In the genomic region with DNA sequence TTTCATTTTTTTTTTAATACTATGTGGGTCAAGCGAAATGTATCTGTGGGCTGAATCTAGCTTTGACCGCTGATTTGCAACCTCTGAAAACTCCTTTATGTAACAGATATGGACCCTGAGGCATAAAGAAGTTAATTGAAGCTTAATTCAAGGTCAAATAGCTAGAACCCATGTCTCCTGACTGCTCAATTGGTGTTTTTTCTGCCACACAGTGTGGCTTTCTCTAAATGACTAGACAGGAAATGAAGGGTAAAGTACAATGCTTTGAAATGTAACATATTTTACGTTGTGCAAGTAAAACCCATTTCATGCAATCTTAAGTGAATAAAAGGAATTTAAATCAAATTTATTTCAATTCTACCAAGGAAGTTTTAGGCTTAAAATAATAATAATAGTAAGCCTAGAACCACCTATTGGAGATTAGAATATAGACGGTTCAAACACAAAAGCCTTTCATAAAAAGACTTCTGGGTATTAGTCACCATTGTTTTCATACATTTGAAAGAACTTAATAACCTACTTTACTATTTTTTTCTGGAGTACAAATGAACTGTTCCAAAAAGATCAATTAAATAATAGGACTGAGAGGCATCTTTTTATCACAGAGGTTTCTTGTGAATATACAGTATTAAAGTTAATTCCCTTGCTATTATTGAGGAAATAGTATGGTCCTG, we compare ENCODE assay signal across 21 cellular contexts.
DNase-seq lines count a peak whose midpoint lies in the region; ATAC-seq lines count a peak whose summit lies in the region.
"Had no signal": no experiment of that assay in that cellular context is flagged by ENCODE, and none has a peak within 500 bp of the region (broad histone marks: within the 10 kb centered on the region; RNA-seq: fewer than 3 reads in every experiment).

No MANE protein-coding gene starts in this region.

- CTCF ChIA-PET in activated CD4-positive, alpha-beta memory T cell treated with anti-CD3 and anti-CD28 coated beads for 36 hours (lab: Charles Lee): no interaction called here

- POLR2A ChIA-PET in activated CD4-positive, alpha-beta memory T cell treated with anti-CD3 and anti-CD28 coated beads for 36 hours (lab: Charles Lee): no interaction called here

- H3K4me1 Mint-ChIP-seq in activated CD4-positive, alpha-beta memory T cell treated with anti-CD3 and anti-CD28 coated beads for 36 hours (ENCODE audit: low read depth): no peaks in the 10 kb centered on the region
- H3K4me1 Mint-ChIP-seq: activated CD4-positive, alpha-beta T cell treated with anti-CD3 and anti-CD28 coated beads, Interleukin-2, amount 10 ng/mL, durations not matched to agents 24 days and 14 days; nephron progenitor cell had no signal

- no peak overlapping the region for H3K4me3 Mint-ChIP-seq in activated CD4-positive, alpha-beta memory T cell treated with anti-CD3 and anti-CD28 coated beads for 36 hours
- H3K4me3 Mint-ChIP-seq: activated CD4-positive, alpha-beta T cell treated with anti-CD3 and anti-CD28 coated beads, Interleukin-2, amount 10 ng/mL, durations not matched to agents 24 days and 14 days; CD4-positive, alpha-beta T cell; nephron progenitor cell had no signal

- H3K27ac Mint-ChIP-seq in activated CD4-positive, alpha-beta memory T cell treated with anti-CD3 and anti-CD28 coated beads for 36 hours: no peak overlapping the region
- H3K27ac Mint-ChIP-seq: activated CD4-positive, alpha-beta T cell treated with anti-CD3 and anti-CD28 coated beads, Interleukin-2, amount 10 ng/mL, durations not matched to agents 24 days and 14 days; CD4-positive, alpha-beta T cell; nephron progenitor cell had no signal

- no peaks in the 10 kb centered on the region for H3K27me3 Mint-ChIP-seq in activated CD4-positive, alpha-beta memory T cell treated with anti-CD3 and anti-CD28 coated beads for 36 hours
- H3K27me3 Mint-ChIP-seq: activated CD4-positive, alpha-beta T cell treated with anti-CD3 and anti-CD28 coated beads, Interleukin-2, amount 10 ng/mL, durations not matched to agents 24 days and 14 days; CD4-positive, alpha-beta T cell had no signal

- intact Hi-C loops in activated CD4-positive, alpha-beta memory T cell treated with anti-CD3 and anti-CD28 coated beads for 36 hours (cut with micrococcal nuclease): no loop called here
- intact Hi-C loops in cardiac septum (cut with DNase I): no loop called here

- H3K9me3 Mint-ChIP-seq in activated CD4-positive, alpha-beta memory T cell treated with anti-CD3 and anti-CD28 coated beads for 36 hours: peaks cover 5% of the 10 kb centered on the region
- H3K9me3 Mint-ChIP-seq: activated CD4-positive, alpha-beta T cell treated with anti-CD3 and anti-CD28 coated beads, Interleukin-2, amount 10 ng/mL, durations not matched to agents 24 days and 14 days; nephron progenitor cell had no signal

- ATAC-seq in GM18520 (IDR thresholded peaks at IDR 0.05; ENCODE audit: unreplicated experiment): peak; percentile 83
- ATAC-seq in GM19468 (IDR thresholded peaks at IDR 0.05; ENCODE audit: extremely low read depth, unreplicated experiment): peak; percentile 39
- ATAC-seq in HG02981 (IDR thresholded peaks at IDR 0.05; ENCODE audit: unreplicated experiment): peak; percentile 80
- ATAC-seq in HG02678 (IDR thresholded peaks at IDR 0.05; ENCODE audit: unreplicated experiment): no peak
- ATAC-seq: foreskin keratinocyte, HCT116, left cardiac atrium had no signal

- no peaks in the 10 kb centered on the region for H3K36me3 Mint-ChIP-seq in activated CD4-positive, alpha-beta memory T cell treated with anti-CD3 and anti-CD28 coated beads for 36 hours

- DNase-seq in NCI-H69 (lab: John Stamatoyannopoulos, UW) (peak; percentile 22), cardiac septum (ENCODE audit: low spot score) (no peak)
- DNase-seq in activated CD4-positive, alpha-beta memory T cell treated with anti-CD3 and anti-CD28 coated beads for 36 hours: no peak
- no peak for DNase-seq in stimulated activated CD4-positive, alpha-beta T cell treated with anti-CD3 and anti-CD28 coated beads, Interleukin-4, amount 100 ng/mL, for 1 hour
- DNase-seq: activated CD4-positive, alpha-beta T cell treated with anti-CD3 and anti-CD28 coated beads, Interleukin-2, amount 10 ng/mL, durations not matched to agents 24 days and 14 days; activated CD8-positive, alpha-beta memory T cell treated with anti-CD3 and anti-CD28 coated beads, Interleukin-2, amount 50 U/mL, for 4 hours; activated effector memory CD4-positive, alpha-beta T cell treated with anti-CD3 and anti-CD28 coated beads, Interleukin-2, amount 50 U/mL, for 16 hours; CD4-positive, alpha-beta T cell; DMS53; dorsolateral prefrontal cortex; foreskin keratinocyte; left cardiac atrium; nephron progenitor cell; stimulated activated CD4-positive, alpha-beta T cell treated with anti-CD3 and anti-CD28 coated beads, Interleukin-2, amount 100 ng/mL, for 48 hours; SW 1271; uterus had no signal
